23 cellular contexts compared by ENCODE assay signal in the genomic region with DNA sequence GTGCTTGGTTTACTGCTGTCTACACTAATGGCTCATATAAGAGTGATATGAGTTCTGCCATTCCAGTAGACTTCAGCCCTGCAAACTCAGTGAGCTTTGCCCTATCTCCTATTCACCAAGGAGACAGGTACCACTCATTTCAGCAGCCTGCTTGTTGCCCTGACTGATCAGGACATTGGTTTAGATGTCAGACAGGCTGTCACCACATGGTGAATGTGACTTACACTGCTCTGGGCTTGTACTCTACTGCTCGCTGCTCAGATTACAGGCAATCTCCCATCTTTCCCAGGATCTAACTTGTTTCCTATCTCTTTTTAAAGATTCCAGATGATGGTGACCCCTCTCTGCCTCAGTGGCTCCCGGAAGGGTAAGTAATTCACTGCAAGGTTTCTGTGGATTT.
"Had no signal": no experiment of that assay in that cellular context is flagged by ENCODE, and none has a peak within 500 bp of the region (broad histone marks: within the 10 kb centered on the region; RNA-seq: fewer than 3 reads in every experiment).

No MANE protein-coding gene starts in this region.

- H3K27ac ChIP-seq: coronary artery, esophagus squamous epithelium, prostate gland, right lobe of liver, spleen, tibial nerve, upper lobe of right lung, uterus had no signal

- H3K36me3 ChIP-seq: uterus had no signal

- H3K9me3 Mint-ChIP-seq: effector memory CD8-positive, alpha-beta T cell; nephron progenitor cell; stimulated activated naive B cell treated with anti-CD40 and anti-IgM and Interleukin-4, amounts not matched to agents 10 μg/mL and 1 μg/mL and 100 μg/mL, for 72 hours; stimulated activated naive CD8-positive, alpha-beta T cell treated with anti-CD3 and anti-CD28 coated beads, Interleukin-15, Interleukin-2, amounts not matched to agents 100 ng/mL and 50 ng/mL, for 24 hours had no signal

- H3K4me3 Mint-ChIP-seq: effector memory CD8-positive, alpha-beta T cell; naive thymus-derived CD8-positive, alpha-beta T cell; nephron progenitor cell; stimulated activated naive B cell treated with anti-CD40 and anti-IgM and Interleukin-4, amounts not matched to agents 10 μg/mL and 1 μg/mL and 100 μg/mL, for 72 hours; stimulated activated naive CD8-positive, alpha-beta T cell treated with anti-CD3 and anti-CD28 coated beads, Interleukin-15, Interleukin-2, amounts not matched to agents 100 ng/mL and 50 ng/mL, for 24 hours had no signal

- H3K4me1 Mint-ChIP-seq: nephron progenitor cell had no signal

- H3K4me3 ChIP-seq: coronary artery, esophagus squamous epithelium, prostate gland, right lobe of liver, spleen, thoracic aorta, tibial nerve, upper lobe of right lung, uterus had no signal

- H3K27me3 ChIP-seq: esophagus squamous epithelium, right lobe of liver, spleen, tibial nerve, upper lobe of right lung, uterus had no signal

- DNase-seq: dermis blood vessel endothelial cell; effector memory CD8-positive, alpha-beta T cell; erythroblast; esophagus squamous epithelium; head of caudate nucleus; kidney; mesenchymal stem cell; midbrain; naive thymus-derived CD8-positive, alpha-beta T cell; nephron progenitor cell; nucleus accumbens; right lobe of liver; spleen; stimulated activated CD4-positive, alpha-beta T cell treated with anti-CD3 and anti-CD28 coated beads, Interleukin-4, amount 100 ng/mL, for 4 hours; stimulated activated naive B cell treated with anti-CD40 and anti-IgM and Interleukin-4, amounts not matched to agents 10 μg/mL and 1 μg/mL and 100 μg/mL, for 72 hours; upper lobe of right lung; uterus had no signal

- H3K4me1 ChIP-seq: prostate gland, right lobe of liver, tibial nerve, uterus had no signal

- H3K36me3 Mint-ChIP-seq: naive thymus-derived CD8-positive, alpha-beta T cell; stimulated activated naive B cell treated with anti-CD40 and anti-IgM and Interleukin-4, amounts not matched to agents 10 μg/mL and 1 μg/mL and 100 μg/mL, for 72 hours had no signal

- ATAC-seq: effector memory CD8-positive, alpha-beta T cell; left lobe of liver; naive thymus-derived CD8-positive, alpha-beta T cell; right lobe of liver; stimulated activated naive B cell treated with anti-CD40 and anti-IgM and Interleukin-4, amounts not matched to agents 10 μg/mL and 1 μg/mL and 100 μg/mL, for 72 hours; upper lobe of right lung had no signal

- H3K9me3 ChIP-seq: esophagus squamous epithelium, prostate gland, right lobe of liver, spleen, thoracic aorta, tibial nerve, upper lobe of right lung, uterus had no signal

- H3K27me3 Mint-ChIP-seq: stimulated activated naive B cell treated with anti-CD40 and anti-IgM and Interleukin-4, amounts not matched to agents 10 μg/mL and 1 μg/mL and 100 μg/mL, for 72 hours; stimulated activated naive CD8-positive, alpha-beta T cell treated with anti-CD3 and anti-CD28 coated beads, Interleukin-15, Interleukin-2, amounts not matched to agents 100 ng/mL and 50 ng/mL, for 24 hours had no signal

- H3K27ac Mint-ChIP-seq: effector memory CD8-positive, alpha-beta T cell; naive thymus-derived CD8-positive, alpha-beta T cell; nephron progenitor cell; stimulated activated naive B cell treated with anti-CD40 and anti-IgM and Interleukin-4, amounts not matched to agents 10 μg/mL and 1 μg/mL and 100 μg/mL, for 72 hours; stimulated activated naive CD8-positive, alpha-beta T cell treated with anti-CD3 and anti-CD28 coated beads, Interleukin-15, Interleukin-2, amounts not matched to agents 100 ng/mL and 50 ng/mL, for 24 hours had no signal
